ENCODE assay signal across 8 cellular contexts in the genomic region with DNA sequence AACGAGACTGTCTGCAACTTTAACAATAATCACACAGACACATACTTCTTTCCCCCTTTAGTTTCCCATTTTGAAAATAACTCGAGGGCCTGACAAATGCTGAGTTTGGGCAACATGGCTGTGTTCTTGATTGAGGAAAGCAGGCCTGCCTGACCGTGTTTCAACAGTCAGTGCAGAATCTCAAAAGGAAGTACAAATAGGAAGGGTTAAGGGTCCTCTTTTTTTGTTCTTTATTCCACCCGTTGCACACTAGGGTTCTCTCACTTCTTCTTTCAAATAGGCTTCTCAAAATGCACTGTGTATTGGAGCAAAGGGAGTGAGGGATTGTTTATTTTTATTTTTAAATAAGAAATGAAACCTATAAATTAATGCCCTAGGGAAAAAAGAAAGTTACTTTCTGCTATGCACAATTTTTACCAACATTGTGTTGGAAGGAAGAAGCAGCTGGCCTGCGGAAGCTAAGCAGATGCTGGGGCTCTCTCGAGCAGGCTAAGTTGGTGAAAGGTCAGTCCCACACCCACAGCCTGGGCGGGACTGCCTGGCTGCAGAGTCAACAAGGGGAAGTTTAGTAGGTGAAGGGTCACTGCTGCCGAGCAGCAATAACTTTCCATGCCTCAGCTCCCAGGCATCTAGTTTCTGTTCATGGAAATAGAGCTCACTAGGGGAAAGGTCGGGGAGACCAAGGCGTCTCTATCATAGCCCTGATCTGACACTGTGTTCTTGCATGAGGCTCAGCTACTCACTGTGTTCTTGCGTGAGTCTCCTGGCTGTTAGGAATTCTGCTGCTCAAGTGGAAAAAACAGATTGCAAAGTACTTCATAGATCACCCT. TPM values are rescaled to one million over a fixed set of nuclear protein-coding genes. Genes with fewer than 3 reads are reported as not detected.
DNase-seq lines count a peak whose midpoint lies in the region; ATAC-seq and TF ChIP-seq lines count a peak whose summit lies in the region.

No MANE protein-coding gene starts in this region.

- peaks cover 4% of the 10 kb centered on the region for H3K9me3 Mint-ChIP-seq in activated T-helper 17 cell treated with anti-CD3 and anti-CD28 coated beads, Interleukin-2, amount 50 U/mL, for 72 hours

- no peaks in the 10 kb centered on the region for H3K27me3 ChIP-seq in ascending aorta

- CTCF ChIA-PET in AG04449 (lab: Yijun Ruan, JAX), result no interaction called here

- H3K36me3 Mint-ChIP-seq in activated T-helper 17 cell treated with anti-CD3 and anti-CD28 coated beads, Interleukin-2, amount 50 U/mL, for 72 hours (ENCODE audit: low read depth), result no peaks in the 10 kb centered on the region

- peaks cover 14% of the 10 kb centered on the region for H3K27me3 Mint-ChIP-seq in activated T-helper 17 cell treated with anti-CD3 and anti-CD28 coated beads, Interleukin-2, amount 50 U/mL, for 72 hours

- H3K4me3 ChIP-seq in AG04449 (ENCODE audit: low read depth, low read length), result 0 out of 2 replicates have a peak overlapping the region, but pooled peaks have one; percentile 13
- H3K4me3 ChIP-seq in ascending aorta, result peak overlapping the region; percentile 26 to 30

- no peaks in the 10 kb centered on the region for H3K9me3 ChIP-seq in ascending aorta

- H3K4me3 Mint-ChIP-seq in activated T-helper 17 cell treated with anti-CD3 and anti-CD28 coated beads, Interleukin-2, amount 50 U/mL, for 72 hours, result no peak overlapping the region

- ATAC-seq in GM18517 (IDR thresholded peaks at IDR 0.05; ENCODE audit: unreplicated experiment) (peak; percentile 99), HG02938 (IDR thresholded peaks at IDR 0.05; ENCODE audit: unreplicated experiment) (peak; percentile 98), left cardiac atrium (peak; percentile 99)
- no peak for ATAC-seq in activated T-helper 17 cell treated with anti-CD3 and anti-CD28 coated beads, Interleukin-2, amount 50 U/mL, for 72 hours (replicated peaks)

- no peak overlapping the region for H3K27ac Mint-ChIP-seq in activated T-helper 17 cell treated with anti-CD3 and anti-CD28 coated beads, Interleukin-2, amount 50 U/mL, for 72 hours

- POLR2A ChIA-PET in AG04449 (lab: Yijun Ruan, JAX), result interaction anchor here (0.8 to 1.2 kb wide), 2 partner anchors 11 to 174 kb away, joined by 3 read pairs; a partner anchor contains a TSS

- H3K4me1 ChIP-seq in ascending aorta, result peaks cover 0 to 46% of the 10 kb centered on the region in 2 donors

- H3K27ac ChIP-seq in ascending aorta, result peak overlapping the region; percentile 68 to 84

- DNase-seq in AG04449 (ENCODE audit: low read depth, low spot score) (peak; percentile 84), NCI-H2196 treated with DMSO at 0.1 percent for 48 hours (lab: John Stamatoyannopoulos, UW; ENCODE audit: unreplicated experiment) (peak; percentile 75), ascending aorta (ENCODE audit: low spot score in 2 of 2) (peak; percentile 86 to 98), left cardiac atrium (peak; percentile 93), pons (ENCODE audit: low spot score) (peak; percentile 91)

- no peaks in the 10 kb centered on the region for H3K4me1 Mint-ChIP-seq in activated T-helper 17 cell treated with anti-CD3 and anti-CD28 coated beads, Interleukin-2, amount 50 U/mL, for 72 hours

- H3K36me3 ChIP-seq in ascending aorta, result no peaks in the 10 kb centered on the region

- TF ChIP-seq CTCF in AG04449 (IDR thresholded peaks at IDR 0.05; ENCODE audit: insufficient read depth, low read length, missing control alignments), result no peak
- TF ChIP-seq CTCF in ascending aorta (IDR thresholded peaks at IDR 0.05), result no peak

- intact Hi-C loops in ascending aorta (cut with DNase I) (loop anchor here (1.0 kb wide), 2 partner anchors 12 to 58 kb away; a partner anchor contains a TSS), left cardiac atrium (cut with DNase I) (loop anchor here in 1 of 2 donors (1.0 to 2.0 kb wide), 2 partner anchors 14 to 21 kb away; no protein-coding TSS in a partner anchor)

RNA-seq across cellular contexts. Expression of a gene that starts 12.2 kb away (rescaled TPM):
- total RNA-seq in ascending aorta (227 TPM), left cardiac atrium (100 to 1,000 TPM; 129 to 528 TPM)
- total RNA-seq in activated T-helper 17 cell treated with anti-CD3 and anti-CD28 coated beads, Interleukin-2, amount 50 U/mL, for 72 hours, result not detected

Comparison
In these comparisons a context has a peak if more than half of its experiments do, and no peak if none do; other contexts are left out.
1. RNA of a gene that starts 12.2 kb away (total RNA-seq): 129 to 528 TPM in left cardiac atrium and 227 TPM in ascending aorta (single experiment); not detected in activated T-helper 17 cell treated with anti-CD3 and anti-CD28 coated beads, Interleukin-2, amount 50 U/mL, for 72 hours; every median in the first group is over 100 times any median in the second.
2. Peak in every context shown above with its lines, with median percentiles within 50 percentile points of each other: DNase-seq.